In genomic region chr9:116661037-116661954, GRCh38 we compare ENCODE assay signal across 1 cellular context.
TF ChIP-seq lines count a peak whose summit lies in the region.

No MANE protein-coding gene starts in this region.

TF ChIP-seq in GM12878, 131 proteins besides CTCF, POLR2A, EP300 and RAD21 (continued from another document):
- TF ChIP-seq SMC3 (IDR thresholded peaks at IDR 0.05; ENCODE audit: borderline replicate concordance, low read length) (peak; percentile 67), YY1 (IDR thresholded peaks at IDR 0.05; ENCODE audit: low read depth, low read length) (no peak), STAT1 (conservative IDR thresholded peaks at IDR 0.05) (no peak), MEF2B (IDR thresholded peaks at IDR 0.05; ENCODE audit: partially characterized antibody, poor library complexity, severe bottlenecking) (no peak), ZNF207 (IDR thresholded peaks at IDR 0.05; ENCODE audit: borderline replicate concordance) (no peak), IKZF2 (IDR thresholded peaks at IDR 0.05) (no peak), ZNF384 (IDR thresholded peaks at IDR 0.05; ENCODE audit: borderline replicate concordance, low read depth, low read length) (peak; percentile 35; the same call in 1 of the 2 replicates), ZNF622 (IDR thresholded peaks at IDR 0.05) (no peak), TBL1XR1 (IDR thresholded peaks at IDR 0.05; ENCODE audit: low read depth, low read length) (no peak)
